22 cellular contexts compared by ENCODE assay signal in the genomic region with DNA sequence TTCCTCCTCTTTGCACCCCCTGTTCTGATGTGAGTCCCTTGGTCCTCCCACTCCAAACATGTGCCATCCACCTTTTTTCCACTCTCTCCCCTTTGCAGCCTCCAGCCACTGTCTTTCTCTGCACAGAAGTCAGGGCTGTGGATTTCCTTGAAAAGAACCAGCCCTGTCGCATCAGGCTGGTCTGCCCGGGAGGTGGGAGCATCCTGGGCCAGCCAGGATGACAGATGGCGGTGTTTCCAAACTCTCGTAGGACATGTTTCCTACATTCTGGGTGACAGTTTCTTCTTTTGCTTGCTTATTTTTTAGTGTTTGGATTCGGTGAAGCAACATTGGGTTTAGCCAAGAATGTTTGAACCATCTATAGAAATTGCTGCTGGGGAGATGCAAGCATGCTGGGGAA.
DNase-seq lines count a peak whose midpoint lies in the region; ATAC-seq, FAIRE-seq and TF ChIP-seq lines count a peak whose summit lies in the region.
"Had no signal": no experiment of that assay in that cellular context is flagged by ENCODE, and none has a peak within 500 bp of the region (broad histone marks: within the 10 kb centered on the region; RNA-seq: fewer than 3 reads in every experiment).

No MANE protein-coding gene starts in this region.

- TF ChIP-seq EP300 in HepG2 (IDR thresholded peaks at IDR 0.05; ENCODE audit: low read depth in 2 of 2, low read length in 2 of 2) (no peak), HepG2 (CRISPR knock-in tag; IDR thresholded peaks at IDR 0.05; ENCODE audit: borderline replicate concordance) (no peak)

- TF ChIP-seq CTCF in HepG2 (CRISPR knock-in tag; IDR thresholded peaks at IDR 0.05) = no peak
- TF ChIP-seq CTCF in right lobe of liver (IDR thresholded peaks at IDR 0.05) = no peak

- no peaks in the 10 kb centered on the region for H4K20me1 ChIP-seq in HepG2 (ENCODE audit: insufficient read depth, low read length)

- H3K4me1 Mint-ChIP-seq in effector memory CD8-positive, alpha-beta T cell (ENCODE audit: low read depth in 2 of 2) = peaks cover 6 to 14% of the 10 kb centered on the region in 2 donors

- TF ChIP-seq RAD21 in HepG2 (CRISPR knock-in tag; IDR thresholded peaks at IDR 0.05) = no peak

- H3K36me3 ChIP-seq in HepG2 (replicated peaks in 1 of 2; ENCODE audit: control insufficient read depth in 1 of 2, insufficient read depth in 2 of 2, low read length in 2 of 2) = peaks cover 27 to 63% of the 10 kb centered on the region in 2 experiments
- no peaks in the 10 kb centered on the region for H3K36me3 ChIP-seq in right lobe of liver
- H3K36me3 ChIP-seq: MG63 had no signal

- no peak overlapping the region for H3K4me2 ChIP-seq in HepG2 (ENCODE audit: low read depth, low read length)

- H3K79me2 ChIP-seq in HepG2 (ENCODE audit: insufficient read depth, low read length) = no peaks in the 10 kb centered on the region

- no peak for FAIRE-seq in HepG2 (lab: Jason Lieb, UNC)
- FAIRE-seq: D721Med, G401.6, RCC 7860 had no signal

- H3K4me3 ChIP-seq in HepG2 (replicated peaks in 1 of 3; ENCODE audit: insufficient read depth in 1 of 3, low read depth in 2 of 3, low read length in 3 of 3) (no peak overlapping the region), right lobe of liver (no peak overlapping the region)
- H3K4me3 ChIP-seq: MG63 had no signal

- H3K27me3 Mint-ChIP-seq in effector memory CD8-positive, alpha-beta T cell = no peaks in the 10 kb centered on the region
- H3K27me3 Mint-ChIP-seq: IgD-negative memory B cell had no signal

- DNase-seq in HepG2 (ENCODE audit: low spot score) (no peak), right lobe of liver (no peak), NCI-H1694 treated with DMSO at 0.1 percent for 48 hours (lab: John Stamatoyannopoulos, UW) (peak; percentile 61)
- no peak for DNase-seq in effector memory CD8-positive, alpha-beta T cell
- DNase-seq in stimulated activated naive CD8-positive, alpha-beta T cell treated with anti-CD3 and anti-CD28 coated beads, Interleukin-15, Interleukin-2, amounts not matched to agents 100 U/mL and 50 U/mL, for 24 hours = no peak
- no peak for DNase-seq in activated CD8-positive, alpha-beta memory T cell treated with anti-CD3 and anti-CD28 coated beads for 24 hours
- DNase-seq: ACHN; DMS79 treated with DMSO at 0.1 percent for 48 hours; H9; Kasumi-1; MG63; NCI-H1092; NCI-H1436 treated with DMSO at 0.1 percent for 48 hours; NCI-H2081; NCI-H748 treated with DMSO at 0.1 percent for 48 hours; NK-92 treated with Interleukin-12 subunit alpha and Interleukin-12 subunit beta, amount 100 ng/mL, for 24 hours had no signal

- POLR2A ChIA-PET in HepG2 (lab: Yijun Ruan, JAX) = no interaction called here

- H3K4me1 ChIP-seq in HepG2 (ENCODE audit: insufficient read depth, low read length) = no peaks in the 10 kb centered on the region
- no peaks in the 10 kb centered on the region for H3K4me1 ChIP-seq in right lobe of liver

- no peak overlapping the region for H2AFZ ChIP-seq in HepG2 (ENCODE audit: low read length)

- H3K27ac ChIP-seq in HepG2 (ENCODE audit: extremely low read length, insufficient read depth, low read length) (no peak overlapping the region), right lobe of liver (no peak overlapping the region)

- no peak overlapping the region for H3K4me3 Mint-ChIP-seq in effector memory CD8-positive, alpha-beta T cell
- H3K4me3 Mint-ChIP-seq: H9, IgD-negative memory B cell had no signal

- no TSS peak for BruUV-seq in HepG2 (replicated peaks; lab: Mats Ljungman, UMichigan)

- no peaks in the 10 kb centered on the region for H3K9me3 Mint-ChIP-seq in effector memory CD8-positive, alpha-beta T cell
- H3K9me3 Mint-ChIP-seq: H9, IgD-negative memory B cell had no signal

- in situ Hi-C loops in HepG2 (cut with HindIII; ENCODE audit: extremely low pct_ligation_motif_present, low pct_unique_long_range_greater_than_20kb) = no loop called here

- no peaks in the 10 kb centered on the region for H3K27me3 ChIP-seq in HepG2 (ENCODE audit: control insufficient read depth in 1 of 2, insufficient read depth in 2 of 2, low read length in 2 of 2)
- no peaks in the 10 kb centered on the region for H3K27me3 ChIP-seq in right lobe of liver
- H3K27me3 ChIP-seq: MG63 had no signal

- ATAC-seq in HepG2 = no peak
- ATAC-seq in right lobe of liver = no peak
- ATAC-seq in effector memory CD8-positive, alpha-beta T cell (replicated peaks) = no peak
- no peak for ATAC-seq in stimulated activated naive CD8-positive, alpha-beta T cell treated with anti-CD3 and anti-CD28 coated beads, Interleukin-15, Interleukin-2, amounts not matched to agents 100 U/mL and 50 U/mL, for 24 hours
- ATAC-seq in GM21619 (IDR thresholded peaks at IDR 0.05; ENCODE audit: unreplicated experiment) = no peak
- ATAC-seq: Right ventricle myocardium inferior had no signal

- H3K9ac ChIP-seq in HepG2 (ENCODE audit: insufficient read depth, low read depth, low read length) = no peak overlapping the region

- peaks cover 3% of the 10 kb centered on the region for H3K36me3 Mint-ChIP-seq in effector memory CD8-positive, alpha-beta T cell (ENCODE audit: insufficient read depth)

- peak overlapping the region; percentile 8 to 57 for H3K27ac Mint-ChIP-seq in effector memory CD8-positive, alpha-beta T cell
- H3K27ac Mint-ChIP-seq: IgD-negative memory B cell had no signal

- intact Hi-C loops in HepG2 (cut with micrococcal nuclease; ENCODE audit: unreplicated experiment) (no loop called here), right lobe of liver (cut with DNase I) (no loop called here)

- TF ChIP-seq POLR2A in HepG2 (IDR thresholded peaks at IDR 0.05; ENCODE audit: insufficient read depth in 1 of 2, low read depth in 2 of 2, low read length in 2 of 2) (no peak), right lobe of liver (IDR thresholded peaks at IDR 0.05) (no peak)

- no peaks in the 10 kb centered on the region for H3K9me3 ChIP-seq in HepG2 (ENCODE audit: low read length)
- H3K9me3 ChIP-seq in right lobe of liver = no peaks in the 10 kb centered on the region
- H3K9me3 ChIP-seq: MG63 had no signal

- 94% methylated on average over 5 of the region's 5 CpGs for WGBS in HepG2 (ENCODE audit: low lambda C conversion rate)
- WGBS in right lobe of liver (ENCODE audit: insufficient coverage, low coverage, low lambda C conversion rate, missing lambda C conversion rate) = 91% methylated on average over 5 of the region's 5 CpGs

- CTCF ChIA-PET in HepG2 (lab: Yijun Ruan, JAX; ENCODE audit: low intra/inter-chr PET ratio, low total read pairs) = no interaction called here

TF ChIP-seq in HepG2, 621 proteins besides CTCF, POLR2A, EP300 and RAD21:
- TF ChIP-seq RBM22 (optimal IDR thresholded peaks at IDR 0.05; ENCODE audit: low read length) = peak; percentile 31
- no peak for TF ChIP-seq ZNF75D (CRISPR knock-in tag; IDR thresholded peaks at IDR 0.05; ENCODE audit: borderline replicate concordance)
